Comparison of ENCODE assay signal across 9 cellular contexts in genomic region chr1:77039739-77040138, GRCh38.
DNase-seq lines count a peak whose midpoint lies in the region; ATAC-seq, FAIRE-seq and TF ChIP-seq lines count a peak whose summit lies in the region.
"Had no signal": no experiment of that assay in that cellular context is flagged by ENCODE, and none has a peak within 500 bp of the region (broad histone marks: within the 10 kb centered on the region; RNA-seq: fewer than 3 reads in every experiment).

No MANE protein-coding gene starts in this region.

- DNase-seq in A172 (ENCODE audit: low spot score) (peak; percentile 91), HTR-8/SVneo (ENCODE audit: insufficient read length, low spot score) (peak; percentile 56), brain pericyte (ENCODE audit: low read depth, low spot score) (peak; percentile 11), lower lobe of right lung (no peak), cortex of kidney (lab: John Stamatoyannopoulos, UW) (no peak), NCI-H524 treated with DMSO at 0.1 percent for 48 hours (lab: John Stamatoyannopoulos, UW) (no peak), esophagus muscularis mucosa (ENCODE audit: extremely low spot score) (no peak), AML-193 (lab: John Stamatoyannopoulos, UW) (no peak)

- WGBS in esophagus muscularis mucosa, result 62% methylated on average over 8 of the region's 8 CpGs

- intact Hi-C loops in lower lobe of right lung (cut with DNase I), result no loop called here
- intact Hi-C loops in esophagus muscularis mucosa (cut with DNase I), result no loop called here

- H3K27me3 ChIP-seq in lower lobe of right lung (ENCODE audit: low read depth) (no peaks in the 10 kb centered on the region), esophagus muscularis mucosa (no peaks in the 10 kb centered on the region)

- H3K9me3 ChIP-seq in lower lobe of right lung, result no peaks in the 10 kb centered on the region
- no peaks in the 10 kb centered on the region for H3K9me3 ChIP-seq in esophagus muscularis mucosa

- FAIRE-seq in HTR-8/SVneo (lab: Jason Lieb, UNC), result peak; percentile 69
- FAIRE-seq: GM12878 had no signal

- no peak for TF ChIP-seq EP300 in esophagus muscularis mucosa (IDR thresholded peaks at IDR 0.05)

- no peak for TF ChIP-seq POLR2A in esophagus muscularis mucosa (IDR thresholded peaks at IDR 0.05; ENCODE audit: low read depth)

- TF ChIP-seq CTCF in lower lobe of right lung (IDR thresholded peaks at IDR 0.05) (no peak), esophagus muscularis mucosa (IDR thresholded peaks at IDR 0.05) (no peak)

- no peaks in the 10 kb centered on the region for H3K36me3 ChIP-seq in lower lobe of right lung
- H3K36me3 ChIP-seq in esophagus muscularis mucosa, result no peaks in the 10 kb centered on the region

- H3K4me1 ChIP-seq in lower lobe of right lung, result no peaks in the 10 kb centered on the region
- peaks cover 0 to 26% (median 18%) of the 10 kb centered on the region in 4 donors for H3K4me1 ChIP-seq in esophagus muscularis mucosa

- H3K4me3 ChIP-seq in lower lobe of right lung (no peak overlapping the region), esophagus muscularis mucosa (no peak overlapping the region)
- H3K4me3 ChIP-seq: GM12878 had no signal

- H3K27ac ChIP-seq in lower lobe of right lung (no peak overlapping the region), esophagus muscularis mucosa (replicated peaks in 1 of 4) (peak overlapping the region in 2 of 4 donors; percentile 40 to 73)

- ATAC-seq in lower lobe of right lung, result peak; percentile 38 to 61
- ATAC-seq: GM12878 had no signal

Comparison
In these comparisons a context has a peak if more than half of its experiments do, and no peak if none do; other contexts are left out.
1. DNase-seq: peak in A172 (single experiment), HTR-8/SVneo (single experiment) and brain pericyte (single experiment); none in lower lobe of right lung (single experiment), cortex of kidney (single experiment), NCI-H524 treated with DMSO at 0.1 percent for 48 hours (single experiment), esophagus muscularis mucosa (single experiment) and AML-193 (0 of 2).